In genomic region chr5:72293495-72294055, GRCh38 we compare ENCODE assay signal across 2 cellular contexts.
TF ChIP-seq lines count a peak whose summit lies in the region.

No MANE protein-coding gene starts in this region.

TF ChIP-seq in HepG2, 621 proteins besides CTCF, POLR2A, EP300 and RAD21:
- TF ChIP-seq KLF16 (CRISPR knock-in tag; IDR thresholded peaks at IDR 0.05) (no peak), NFE2L2 (IDR thresholded peaks at IDR 0.05; ENCODE audit: low read length) (peak; percentile 77), MAFK (conservative IDR thresholded peaks at IDR 0.05 in 1 of 2, IDR thresholded peaks at IDR 0.05 in 1 of 2; ENCODE audit: low read length in 2 of 2) (peak; percentile 59 to 64), MAFF (IDR thresholded peaks at IDR 0.05; ENCODE audit: low read depth, low read length) (0 out of 2 replicates have a peak, but pooled peaks have one; percentile 21)

TF ChIP-seq in K562, 482 proteins besides CTCF, POLR2A, EP300 and RAD21:
- no peak for TF ChIP-seq RBM25 (IDR thresholded peaks at IDR 0.05; ENCODE audit: low read depth, low read length, severe bottlenecking)
- TF ChIP-seq HLTF (IDR thresholded peaks at IDR 0.05), result no peak
- TF ChIP-seq ZNF780A (CRISPR knock-in tag; IDR thresholded peaks at IDR 0.05), result no peak
- TF ChIP-seq BACH1 (tag; IDR thresholded peaks at IDR 0.05), result peak; percentile 45; the same call in 1 of the 2 replicates
- TF ChIP-seq NFE2 (IDR thresholded peaks at IDR 0.05; ENCODE audit: low read depth), result peak; percentile 68
- TF ChIP-seq ZNF511 (CRISPR knock-in tag; IDR thresholded peaks at IDR 0.05), result no peak
- TF ChIP-seq MAFF (IDR thresholded peaks at IDR 0.05; ENCODE audit: low read length), result peak; percentile 30; the same call in 1 of the 2 replicates
- no peak for TF ChIP-seq ZNF263 (CRISPR knock-in tag; IDR thresholded peaks at IDR 0.05; ENCODE audit: borderline replicate concordance)
- TF ChIP-seq ZEB2 (IDR thresholded peaks at IDR 0.05), result no peak
- TF ChIP-seq NFE2L1 (tag; IDR thresholded peaks at IDR 0.05; ENCODE audit: borderline replicate concordance, low read depth), result peak; percentile 19; the same call in 1 of the 2 replicates
- TF ChIP-seq MAFG (tag; conservative IDR thresholded peaks at IDR 0.05), result peak; percentile 47
- no peak for TF ChIP-seq YBX1 (IDR thresholded peaks at IDR 0.05)
- no peak for TF ChIP-seq NELFE (IDR thresholded peaks at IDR 0.05; ENCODE audit: insufficient read depth, insufficient read length)
- peak; percentile 73 for TF ChIP-seq ZNF316 (IDR thresholded peaks at IDR 0.05)
- no peak for TF ChIP-seq ZNF583 (CRISPR knock-in tag; IDR thresholded peaks at IDR 0.05)
- no peak for TF ChIP-seq ZBTB43 (CRISPR knock-in tag; IDR thresholded peaks at IDR 0.05)
- no peak for TF ChIP-seq WHSC1 (IDR thresholded peaks at IDR 0.05; ENCODE audit: low read length)
- peak; percentile 12; the same call in 1 of the 2 replicates for TF ChIP-seq MAFK (IDR thresholded peaks at IDR 0.05; ENCODE audit: low read length)
- TF ChIP-seq TBL1XR1 (IDR thresholded peaks at IDR 0.05; ENCODE audit: low read length in 2 of 2), result no peak
- no peak for TF ChIP-seq ZNF134 (CRISPR knock-in tag; conservative IDR thresholded peaks at IDR 0.05)
- no peak for TF ChIP-seq STAT6 (CRISPR knock-in tag; IDR thresholded peaks at IDR 0.05)
- TF ChIP-seq C11orf30 (IDR thresholded peaks at IDR 0.05; ENCODE audit: low read depth), result peak; percentile 70
- no peak for TF ChIP-seq MECOM (CRISPR knock-in tag; IDR thresholded peaks at IDR 0.05)
- no peak for TF ChIP-seq FOXA1 (IDR thresholded peaks at IDR 0.05; ENCODE audit: borderline replicate concordance)
- no peak for TF ChIP-seq ARID4B (CRISPR knock-in tag; IDR thresholded peaks at IDR 0.05)
- no peak for TF ChIP-seq NCOR1 (IDR thresholded peaks at IDR 0.05)
- no peak for TF ChIP-seq POLR2B (IDR thresholded peaks at IDR 0.05; ENCODE audit: low read depth, partially characterized antibody)
- TF ChIP-seq ZNF146 (CRISPR knock-in tag; IDR thresholded peaks at IDR 0.05; ENCODE audit: unreplicated experiment), result no peak
- TF ChIP-seq FOXO4 (CRISPR knock-in tag; IDR thresholded peaks at IDR 0.05), result no peak
- no peak for TF ChIP-seq HNRNPL (IDR thresholded peaks at IDR 0.05; ENCODE audit: low read depth, low read length)
- TF ChIP-seq NFIC (IDR thresholded peaks at IDR 0.05), result peak; percentile 63
